ENCODE assay signal across 1 cellular context in genomic region chr15:100349696-100350433, GRCh38.
TF ChIP-seq lines count a peak whose summit lies in the region.

No MANE protein-coding gene starts in this region.

TF ChIP-seq in HepG2, 621 proteins besides CTCF, POLR2A, EP300 and RAD21 (continued from another document and continues in another):
- TF ChIP-seq, protein P1, sequence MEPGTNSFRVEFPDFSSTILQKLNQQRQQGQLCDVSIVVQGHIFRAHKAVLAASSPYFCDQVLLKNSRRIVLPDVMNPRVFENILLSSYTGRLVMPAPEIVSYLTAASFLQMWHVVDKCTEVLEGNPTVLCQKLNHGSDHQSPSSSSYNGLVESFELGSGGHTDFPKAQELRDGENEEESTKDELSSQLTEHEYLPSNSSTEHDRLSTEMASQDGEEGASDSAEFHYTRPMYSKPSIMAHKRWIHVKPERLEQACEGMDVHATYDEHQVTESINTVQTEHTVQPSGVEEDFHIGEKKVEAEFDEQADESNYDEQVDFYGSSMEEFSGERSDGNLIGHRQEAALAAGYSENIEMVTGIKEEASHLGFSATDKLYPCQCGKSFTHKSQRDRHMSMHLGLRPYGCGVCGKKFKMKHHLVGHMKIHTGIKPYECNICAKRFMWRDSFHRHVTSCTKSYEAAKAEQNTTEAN (CRISPR knock-in tag; conservative IDR thresholded peaks at IDR 0.05): no peak
- TF ChIP-seq ZNF24 (IDR thresholded peaks at IDR 0.05) (no peak), CCAR2 (optimal IDR thresholded peaks at IDR 0.05; ENCODE audit: low read depth, low read length) (no peak), EEA1 (CRISPR knock-in tag; IDR thresholded peaks at IDR 0.05; ENCODE audit: borderline replicate concordance) (no peak), MAZ (IDR thresholded peaks at IDR 0.05; ENCODE audit: borderline replicate concordance, low read depth, low read length) (no peak; the same call in 1 of the 2 replicates), MAZ (CRISPR knock-in tag; IDR thresholded peaks at IDR 0.05; ENCODE audit: low read depth) (no peak; the same call in 1 of the 2 replicates), ZNF34 (CRISPR knock-in tag; IDR thresholded peaks at IDR 0.05; ENCODE audit: borderline replicate concordance) (no peak), ZNF430 (CRISPR knock-in tag; IDR thresholded peaks at IDR 0.05) (no peak), ZBTB7A (CRISPR knock-in tag; IDR thresholded peaks at IDR 0.05) (no peak), ZNF720 (CRISPR knock-in tag; IDR thresholded peaks at IDR 0.05) (no peak), HNRNPL (IDR thresholded peaks at IDR 0.05; ENCODE audit: low read depth, low read length) (no peak), ZNF224 (CRISPR knock-in tag; IDR thresholded peaks at IDR 0.05) (0 out of 2 replicates have a peak, but pooled peaks have one; percentile 63), ZNF782 (CRISPR knock-in tag; IDR thresholded peaks at IDR 0.05; ENCODE audit: borderline replicate concordance) (no peak), HNF1B (CRISPR knock-in tag; IDR thresholded peaks at IDR 0.05) (peak; percentile 7; the same call in 1 of the 2 replicates), MBD4 (IDR thresholded peaks at IDR 0.05; ENCODE audit: borderline replicate concordance, low read length) (no peak), ZKSCAN5 (CRISPR knock-in tag; IDR thresholded peaks at IDR 0.05) (no peak), ZNF749 (CRISPR knock-in tag; IDR thresholded peaks at IDR 0.05; ENCODE audit: borderline replicate concordance) (no peak), HNRNPH1 (optimal IDR thresholded peaks at IDR 0.05; ENCODE audit: low read depth, low read length) (no peak), ZFP62 (CRISPR knock-in tag; IDR thresholded peaks at IDR 0.05) (no peak), STAT5B (CRISPR knock-in tag; IDR thresholded peaks at IDR 0.05) (no peak), ZNF7 (CRISPR knock-in tag; IDR thresholded peaks at IDR 0.05) (no peak), ZNF552 (CRISPR knock-in tag; IDR thresholded peaks at IDR 0.05; ENCODE audit: borderline replicate concordance) (no peak), FOXO1 (CRISPR knock-in tag; IDR thresholded peaks at IDR 0.05) (no peak), ZNF143 (CRISPR knock-in tag; IDR thresholded peaks at IDR 0.05) (no peak), FOXP1 (IDR thresholded peaks at IDR 0.05) (no peak), FOXP1 (CRISPR knock-in tag; IDR thresholded peaks at IDR 0.05) (no peak), ZFP36 (IDR thresholded peaks at IDR 0.05; ENCODE audit: borderline replicate concordance, low read depth, low read length, partially characterized antibody) (no peak), ZNF709 (CRISPR knock-in tag; IDR thresholded peaks at IDR 0.05) (no peak), KDM3A (CRISPR knock-in tag; IDR thresholded peaks at IDR 0.05; ENCODE audit: low read depth) (no peak)
- TF ChIP-seq, protein P2, sequence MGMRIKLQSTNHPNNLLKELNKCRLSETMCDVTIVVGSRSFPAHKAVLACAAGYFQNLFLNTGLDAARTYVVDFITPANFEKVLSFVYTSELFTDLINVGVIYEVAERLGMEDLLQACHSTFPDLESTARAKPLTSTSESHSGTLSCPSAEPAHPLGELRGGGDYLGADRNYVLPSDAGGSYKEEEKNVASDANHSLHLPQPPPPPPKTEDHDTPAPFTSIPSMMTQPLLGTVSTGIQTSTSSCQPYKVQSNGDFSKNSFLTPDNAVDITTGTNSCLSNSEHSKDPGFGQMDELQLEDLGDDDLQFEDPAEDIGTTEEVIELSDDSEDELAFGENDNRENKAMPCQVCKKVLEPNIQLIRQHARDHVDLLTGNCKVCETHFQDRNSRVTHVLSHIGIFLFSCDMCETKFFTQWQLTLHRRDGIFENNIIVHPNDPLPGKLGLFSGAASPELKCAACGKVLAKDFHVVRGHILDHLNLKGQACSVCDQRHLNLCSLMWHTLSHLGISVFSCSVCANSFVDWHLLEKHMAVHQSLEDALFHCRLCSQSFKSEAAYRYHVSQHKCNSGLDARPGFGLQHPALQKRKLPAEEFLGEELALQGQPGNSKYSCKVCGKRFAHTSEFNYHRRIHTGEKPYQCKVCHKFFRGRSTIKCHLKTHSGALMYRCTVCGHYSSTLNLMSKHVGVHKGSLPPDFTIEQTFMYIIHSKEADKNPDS (CRISPR knock-in tag; IDR thresholded peaks at IDR 0.05): no peak
- TF ChIP-seq, protein P3, sequence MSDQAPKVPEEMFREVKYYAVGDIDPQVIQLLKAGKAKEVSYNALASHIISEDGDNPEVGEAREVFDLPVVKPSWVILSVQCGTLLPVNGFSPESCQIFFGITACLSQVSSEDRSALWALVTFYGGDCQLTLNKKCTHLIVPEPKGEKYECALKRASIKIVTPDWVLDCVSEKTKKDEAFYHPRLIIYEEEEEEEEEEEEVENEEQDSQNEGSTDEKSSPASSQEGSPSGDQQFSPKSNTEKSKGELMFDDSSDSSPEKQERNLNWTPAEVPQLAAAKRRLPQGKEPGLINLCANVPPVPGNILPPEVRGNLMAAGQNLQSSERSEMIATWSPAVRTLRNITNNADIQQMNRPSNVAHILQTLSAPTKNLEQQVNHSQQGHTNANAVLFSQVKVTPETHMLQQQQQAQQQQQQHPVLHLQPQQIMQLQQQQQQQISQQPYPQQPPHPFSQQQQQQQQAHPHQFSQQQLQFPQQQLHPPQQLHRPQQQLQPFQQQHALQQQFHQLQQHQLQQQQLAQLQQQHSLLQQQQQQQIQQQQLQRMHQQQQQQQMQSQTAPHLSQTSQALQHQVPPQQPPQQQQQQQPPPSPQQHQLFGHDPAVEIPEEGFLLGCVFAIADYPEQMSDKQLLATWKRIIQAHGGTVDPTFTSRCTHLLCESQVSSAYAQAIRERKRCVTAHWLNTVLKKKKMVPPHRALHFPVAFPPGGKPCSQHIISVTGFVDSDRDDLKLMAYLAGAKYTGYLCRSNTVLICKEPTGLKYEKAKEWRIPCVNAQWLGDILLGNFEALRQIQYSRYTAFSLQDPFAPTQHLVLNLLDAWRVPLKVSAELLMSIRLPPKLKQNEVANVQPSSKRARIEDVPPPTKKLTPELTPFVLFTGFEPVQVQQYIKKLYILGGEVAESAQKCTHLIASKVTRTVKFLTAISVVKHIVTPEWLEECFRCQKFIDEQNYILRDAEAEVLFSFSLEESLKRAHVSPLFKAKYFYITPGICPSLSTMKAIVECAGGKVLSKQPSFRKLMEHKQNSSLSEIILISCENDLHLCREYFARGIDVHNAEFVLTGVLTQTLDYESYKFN (CRISPR knock-in tag; conservative IDR thresholded peaks at IDR 0.05): no peak
- TF ChIP-seq, protein P4, sequence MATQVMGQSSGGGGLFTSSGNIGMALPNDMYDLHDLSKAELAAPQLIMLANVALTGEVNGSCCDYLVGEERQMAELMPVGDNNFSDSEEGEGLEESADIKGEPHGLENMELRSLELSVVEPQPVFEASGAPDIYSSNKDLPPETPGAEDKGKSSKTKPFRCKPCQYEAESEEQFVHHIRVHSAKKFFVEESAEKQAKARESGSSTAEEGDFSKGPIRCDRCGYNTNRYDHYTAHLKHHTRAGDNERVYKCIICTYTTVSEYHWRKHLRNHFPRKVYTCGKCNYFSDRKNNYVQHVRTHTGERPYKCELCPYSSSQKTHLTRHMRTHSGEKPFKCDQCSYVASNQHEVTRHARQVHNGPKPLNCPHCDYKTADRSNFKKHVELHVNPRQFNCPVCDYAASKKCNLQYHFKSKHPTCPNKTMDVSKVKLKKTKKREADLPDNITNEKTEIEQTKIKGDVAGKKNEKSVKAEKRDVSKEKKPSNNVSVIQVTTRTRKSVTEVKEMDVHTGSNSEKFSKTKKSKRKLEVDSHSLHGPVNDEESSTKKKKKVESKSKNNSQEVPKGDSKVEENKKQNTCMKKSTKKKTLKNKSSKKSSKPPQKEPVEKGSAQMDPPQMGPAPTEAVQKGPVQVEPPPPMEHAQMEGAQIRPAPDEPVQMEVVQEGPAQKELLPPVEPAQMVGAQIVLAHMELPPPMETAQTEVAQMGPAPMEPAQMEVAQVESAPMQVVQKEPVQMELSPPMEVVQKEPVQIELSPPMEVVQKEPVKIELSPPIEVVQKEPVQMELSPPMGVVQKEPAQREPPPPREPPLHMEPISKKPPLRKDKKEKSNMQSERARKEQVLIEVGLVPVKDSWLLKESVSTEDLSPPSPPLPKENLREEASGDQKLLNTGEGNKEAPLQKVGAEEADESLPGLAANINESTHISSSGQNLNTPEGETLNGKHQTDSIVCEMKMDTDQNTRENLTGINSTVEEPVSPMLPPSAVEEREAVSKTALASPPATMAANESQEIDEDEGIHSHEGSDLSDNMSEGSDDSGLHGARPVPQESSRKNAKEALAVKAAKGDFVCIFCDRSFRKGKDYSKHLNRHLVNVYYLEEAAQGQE (IDR thresholded peaks at IDR 0.05; ENCODE audit: borderline replicate concordance in 1 of 2, low read depth in 1 of 2, low read length in 2 of 2): no peak
- TF ChIP-seq, protein P5, sequence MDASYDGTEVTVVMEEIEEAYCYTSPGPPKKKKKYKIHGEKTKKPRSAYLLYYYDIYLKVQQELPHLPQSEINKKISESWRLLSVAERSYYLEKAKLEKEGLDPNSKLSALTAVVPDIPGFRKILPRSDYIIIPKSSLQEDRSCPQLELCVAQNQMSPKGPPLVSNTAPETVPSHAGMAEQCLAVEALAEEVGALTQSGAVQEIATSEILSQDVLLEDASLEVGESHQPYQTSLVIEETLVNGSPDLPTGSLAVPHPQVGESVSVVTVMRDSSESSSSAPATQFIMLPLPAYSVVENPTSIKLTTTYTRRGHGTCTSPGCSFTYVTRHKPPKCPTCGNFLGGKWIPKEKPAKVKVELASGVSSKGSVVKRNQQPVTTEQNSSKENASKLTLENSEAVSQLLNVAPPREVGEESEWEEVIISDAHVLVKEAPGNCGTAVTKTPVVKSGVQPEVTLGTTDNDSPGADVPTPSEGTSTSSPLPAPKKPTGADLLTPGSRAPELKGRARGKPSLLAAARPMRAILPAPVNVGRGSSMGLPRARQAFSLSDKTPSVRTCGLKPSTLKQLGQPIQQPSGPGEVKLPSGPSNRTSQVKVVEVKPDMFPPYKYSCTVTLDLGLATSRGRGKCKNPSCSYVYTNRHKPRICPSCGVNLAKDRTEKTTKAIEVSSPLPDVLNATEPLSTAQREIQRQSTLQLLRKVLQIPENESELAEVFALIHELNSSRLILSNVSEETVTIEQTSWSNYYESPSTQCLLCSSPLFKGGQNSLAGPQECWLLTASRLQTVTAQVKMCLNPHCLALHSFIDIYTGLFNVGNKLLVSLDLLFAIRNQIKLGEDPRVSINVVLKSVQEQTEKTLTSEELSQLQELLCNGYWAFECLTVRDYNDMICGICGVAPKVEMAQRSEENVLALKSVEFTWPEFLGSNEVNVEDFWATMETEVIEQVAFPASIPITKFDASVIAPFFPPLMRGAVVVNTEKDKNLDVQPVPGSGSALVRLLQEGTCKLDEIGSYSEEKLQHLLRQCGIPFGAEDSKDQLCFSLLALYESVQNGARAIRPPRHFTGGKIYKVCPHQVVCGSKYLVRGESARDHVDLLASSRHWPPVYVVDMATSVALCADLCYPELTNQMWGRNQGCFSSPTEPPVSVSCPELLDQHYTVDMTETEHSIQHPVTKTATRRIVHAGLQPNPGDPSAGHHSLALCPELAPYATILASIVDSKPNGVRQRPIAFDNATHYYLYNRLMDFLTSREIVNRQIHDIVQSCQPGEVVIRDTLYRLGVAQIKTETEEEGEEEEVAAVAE (CRISPR knock-in tag; IDR thresholded peaks at IDR 0.05; ENCODE audit: borderline replicate concordance): no peak
- TF ChIP-seq, protein P6, sequence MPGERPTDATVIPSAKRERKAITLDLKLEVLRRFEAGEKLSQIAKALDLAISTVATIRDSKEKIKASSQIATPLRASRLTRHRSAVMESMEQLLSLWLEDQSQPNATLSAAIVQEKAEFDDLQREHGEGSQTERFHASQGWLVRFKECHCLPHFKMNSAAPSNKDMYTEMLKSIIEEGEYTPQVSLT (CRISPR knock-in tag; IDR thresholded peaks at IDR 0.05; ENCODE audit: borderline replicate concordance, low read depth): no peak
- TF ChIP-seq, protein P7, sequence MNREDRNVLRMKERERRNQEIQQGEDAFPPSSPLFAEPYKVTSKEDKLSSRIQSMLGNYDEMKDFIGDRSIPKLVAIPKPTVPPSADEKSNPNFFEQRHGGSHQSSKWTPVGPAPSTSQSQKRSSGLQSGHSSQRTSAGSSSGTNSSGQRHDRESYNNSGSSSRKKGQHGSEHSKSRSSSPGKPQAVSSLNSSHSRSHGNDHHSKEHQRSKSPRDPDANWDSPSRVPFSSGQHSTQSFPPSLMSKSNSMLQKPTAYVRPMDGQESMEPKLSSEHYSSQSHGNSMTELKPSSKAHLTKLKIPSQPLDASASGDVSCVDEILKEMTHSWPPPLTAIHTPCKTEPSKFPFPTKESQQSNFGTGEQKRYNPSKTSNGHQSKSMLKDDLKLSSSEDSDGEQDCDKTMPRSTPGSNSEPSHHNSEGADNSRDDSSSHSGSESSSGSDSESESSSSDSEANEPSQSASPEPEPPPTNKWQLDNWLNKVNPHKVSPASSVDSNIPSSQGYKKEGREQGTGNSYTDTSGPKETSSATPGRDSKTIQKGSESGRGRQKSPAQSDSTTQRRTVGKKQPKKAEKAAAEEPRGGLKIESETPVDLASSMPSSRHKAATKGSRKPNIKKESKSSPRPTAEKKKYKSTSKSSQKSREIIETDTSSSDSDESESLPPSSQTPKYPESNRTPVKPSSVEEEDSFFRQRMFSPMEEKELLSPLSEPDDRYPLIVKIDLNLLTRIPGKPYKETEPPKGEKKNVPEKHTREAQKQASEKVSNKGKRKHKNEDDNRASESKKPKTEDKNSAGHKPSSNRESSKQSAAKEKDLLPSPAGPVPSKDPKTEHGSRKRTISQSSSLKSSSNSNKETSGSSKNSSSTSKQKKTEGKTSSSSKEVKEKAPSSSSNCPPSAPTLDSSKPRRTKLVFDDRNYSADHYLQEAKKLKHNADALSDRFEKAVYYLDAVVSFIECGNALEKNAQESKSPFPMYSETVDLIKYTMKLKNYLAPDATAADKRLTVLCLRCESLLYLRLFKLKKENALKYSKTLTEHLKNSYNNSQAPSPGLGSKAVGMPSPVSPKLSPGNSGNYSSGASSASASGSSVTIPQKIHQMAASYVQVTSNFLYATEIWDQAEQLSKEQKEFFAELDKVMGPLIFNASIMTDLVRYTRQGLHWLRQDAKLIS (CRISPR knock-in tag; IDR thresholded peaks at IDR 0.05): no peak
- TF ChIP-seq, protein P8, sequence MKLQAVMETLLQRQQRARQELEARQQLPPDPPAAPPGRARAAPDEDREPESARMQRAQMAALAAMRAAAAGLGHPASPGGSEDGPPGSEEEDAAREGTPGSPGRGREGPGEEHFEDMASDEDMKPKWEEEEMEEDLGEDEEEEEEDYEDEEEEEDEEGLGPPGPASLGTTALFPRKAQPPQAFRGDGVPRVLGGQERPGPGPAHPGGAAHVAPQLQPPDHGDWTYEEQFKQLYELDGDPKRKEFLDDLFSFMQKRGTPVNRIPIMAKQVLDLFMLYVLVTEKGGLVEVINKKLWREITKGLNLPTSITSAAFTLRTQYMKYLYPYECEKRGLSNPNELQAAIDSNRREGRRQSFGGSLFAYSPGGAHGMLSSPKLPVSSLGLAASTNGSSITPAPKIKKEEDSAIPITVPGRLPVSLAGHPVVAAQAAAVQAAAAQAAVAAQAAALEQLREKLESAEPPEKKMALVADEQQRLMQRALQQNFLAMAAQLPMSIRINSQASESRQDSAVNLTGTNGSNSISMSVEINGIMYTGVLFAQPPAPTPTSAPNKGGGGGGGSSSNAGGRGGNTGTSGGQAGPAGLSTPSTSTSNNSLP (IDR thresholded peaks at IDR 0.05; ENCODE audit: low read depth, low read length): no peak
